ENCODE assay signal across 1 cellular context in genomic region chr11:65134240-65134951, GRCh38.
TF ChIP-seq lines count a peak whose summit lies in the region.

Gene SYVN1, minus strand, starts transcription at chr11:65134519. Its CDS starts 918 bp downstream, at chr11:65133601.

TF ChIP-seq in HepG2, 621 proteins besides CTCF, POLR2A, EP300 and RAD21 (continued from another document and continues in another):
- TF ChIP-seq ZNF143 (CRISPR knock-in tag; IDR thresholded peaks at IDR 0.05) (peak; percentile 57; the same call in 1 of the 2 replicates), CBX1 (IDR thresholded peaks at IDR 0.05; ENCODE audit: low read depth) (no peak), MNT (IDR thresholded peaks at IDR 0.05) (peak; percentile 53; the same call in 1 of the 2 replicates), TEAD3 (CRISPR knock-in tag; optimal IDR thresholded peaks at IDR 0.05; ENCODE audit: borderline replicate concordance) (peak; percentile 43), SPEN (CRISPR knock-in tag; IDR thresholded peaks at IDR 0.05; ENCODE audit: low read depth) (peak; percentile 91), SIX1 (CRISPR knock-in tag; IDR thresholded peaks at IDR 0.05; ENCODE audit: borderline replicate concordance) (peak; percentile 14; the same call in 1 of the 2 replicates), ZNF605 (CRISPR knock-in tag; IDR thresholded peaks at IDR 0.05) (peak; percentile 31; the same call in 1 of the 2 replicates), RCOR2 (CRISPR knock-in tag; IDR thresholded peaks at IDR 0.05) (no peak), NKX3-1 (CRISPR knock-in tag; IDR thresholded peaks at IDR 0.05) (peak; percentile 63), CHD2 (IDR thresholded peaks at IDR 0.05; ENCODE audit: low read depth, low read length) (0 out of 2 replicates have a peak, but pooled peaks have one; percentile 58), ZNF879 (CRISPR knock-in tag; IDR thresholded peaks at IDR 0.05) (no peak), ZNF30 (CRISPR knock-in tag; IDR thresholded peaks at IDR 0.05) (no peak), ZNF34 (CRISPR knock-in tag; IDR thresholded peaks at IDR 0.05; ENCODE audit: borderline replicate concordance) (no peak), ZNF766 (CRISPR knock-in tag; IDR thresholded peaks at IDR 0.05; ENCODE audit: borderline replicate concordance) (peak; percentile 72; the same call in 1 of the 2 replicates), CAMTA2 (CRISPR knock-in tag; IDR thresholded peaks at IDR 0.05; ENCODE audit: borderline replicate concordance) (no peak), ADNP (CRISPR knock-in tag; IDR thresholded peaks at IDR 0.05) (no peak), MTA1 (CRISPR knock-in tag; IDR thresholded peaks at IDR 0.05; ENCODE audit: borderline replicate concordance) (no peak), ZNF382 (CRISPR knock-in tag; IDR thresholded peaks at IDR 0.05; ENCODE audit: borderline replicate concordance) (no peak), MAZ (IDR thresholded peaks at IDR 0.05; ENCODE audit: borderline replicate concordance, low read depth, low read length) (peak; percentile 90; the same call in 1 of the 2 replicates), MAZ (CRISPR knock-in tag; IDR thresholded peaks at IDR 0.05; ENCODE audit: low read depth) (peak; percentile 88), ZC3H4 (CRISPR knock-in tag; IDR thresholded peaks at IDR 0.05; ENCODE audit: borderline replicate concordance) (no peak), ZNF337 (CRISPR knock-in tag; IDR thresholded peaks at IDR 0.05; ENCODE audit: borderline replicate concordance, low read depth) (no peak), TP53 (CRISPR knock-in tag; conservative IDR thresholded peaks at IDR 0.05) (no peak), ZNF383 (CRISPR knock-in tag; IDR thresholded peaks at IDR 0.05; ENCODE audit: borderline replicate concordance) (no peak), PRDM15 (CRISPR knock-in tag; IDR thresholded peaks at IDR 0.05) (peak; percentile 25; the same call in 1 of the 2 replicates), HHEX (CRISPR knock-in tag; IDR thresholded peaks at IDR 0.05) (no peak), ZSCAN21 (CRISPR knock-in tag; IDR thresholded peaks at IDR 0.05; ENCODE audit: borderline replicate concordance) (no peak; the same call in 1 of the 2 replicates)
- TF ChIP-seq, protein P1, sequence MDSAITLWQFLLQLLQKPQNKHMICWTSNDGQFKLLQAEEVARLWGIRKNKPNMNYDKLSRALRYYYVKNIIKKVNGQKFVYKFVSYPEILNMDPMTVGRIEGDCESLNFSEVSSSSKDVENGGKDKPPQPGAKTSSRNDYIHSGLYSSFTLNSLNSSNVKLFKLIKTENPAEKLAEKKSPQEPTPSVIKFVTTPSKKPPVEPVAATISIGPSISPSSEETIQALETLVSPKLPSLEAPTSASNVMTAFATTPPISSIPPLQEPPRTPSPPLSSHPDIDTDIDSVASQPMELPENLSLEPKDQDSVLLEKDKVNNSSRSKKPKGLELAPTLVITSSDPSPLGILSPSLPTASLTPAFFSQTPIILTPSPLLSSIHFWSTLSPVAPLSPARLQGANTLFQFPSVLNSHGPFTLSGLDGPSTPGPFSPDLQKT (CRISPR knock-in tag; IDR thresholded peaks at IDR 0.05; ENCODE audit: borderline replicate concordance), result 0 out of 2 replicates have a peak, but pooled peaks have one; percentile 70
- TF ChIP-seq, protein P2, sequence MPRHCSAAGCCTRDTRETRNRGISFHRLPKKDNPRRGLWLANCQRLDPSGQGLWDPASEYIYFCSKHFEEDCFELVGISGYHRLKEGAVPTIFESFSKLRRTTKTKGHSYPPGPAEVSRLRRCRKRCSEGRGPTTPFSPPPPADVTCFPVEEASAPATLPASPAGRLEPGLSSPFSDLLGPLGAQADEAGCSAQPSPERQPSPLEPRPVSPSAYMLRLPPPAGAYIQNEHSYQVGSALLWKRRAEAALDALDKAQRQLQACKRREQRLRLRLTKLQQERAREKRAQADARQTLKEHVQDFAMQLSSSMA (CRISPR knock-in tag; IDR thresholded peaks at IDR 0.05), result peak; percentile 46; the same call in 1 of the 2 replicates
- TF ChIP-seq, protein P3, sequence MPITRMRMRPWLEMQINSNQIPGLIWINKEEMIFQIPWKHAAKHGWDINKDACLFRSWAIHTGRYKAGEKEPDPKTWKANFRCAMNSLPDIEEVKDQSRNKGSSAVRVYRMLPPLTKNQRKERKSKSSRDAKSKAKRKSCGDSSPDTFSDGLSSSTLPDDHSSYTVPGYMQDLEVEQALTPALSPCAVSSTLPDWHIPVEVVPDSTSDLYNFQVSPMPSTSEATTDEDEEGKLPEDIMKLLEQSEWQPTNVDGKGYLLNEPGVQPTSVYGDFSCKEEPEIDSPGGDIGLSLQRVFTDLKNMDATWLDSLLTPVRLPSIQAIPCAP (CRISPR knock-in tag; IDR thresholded peaks at IDR 0.05; ENCODE audit: low read depth), result 0 out of 2 replicates have a peak, but pooled peaks have one; percentile 17
- TF ChIP-seq, protein P4, sequence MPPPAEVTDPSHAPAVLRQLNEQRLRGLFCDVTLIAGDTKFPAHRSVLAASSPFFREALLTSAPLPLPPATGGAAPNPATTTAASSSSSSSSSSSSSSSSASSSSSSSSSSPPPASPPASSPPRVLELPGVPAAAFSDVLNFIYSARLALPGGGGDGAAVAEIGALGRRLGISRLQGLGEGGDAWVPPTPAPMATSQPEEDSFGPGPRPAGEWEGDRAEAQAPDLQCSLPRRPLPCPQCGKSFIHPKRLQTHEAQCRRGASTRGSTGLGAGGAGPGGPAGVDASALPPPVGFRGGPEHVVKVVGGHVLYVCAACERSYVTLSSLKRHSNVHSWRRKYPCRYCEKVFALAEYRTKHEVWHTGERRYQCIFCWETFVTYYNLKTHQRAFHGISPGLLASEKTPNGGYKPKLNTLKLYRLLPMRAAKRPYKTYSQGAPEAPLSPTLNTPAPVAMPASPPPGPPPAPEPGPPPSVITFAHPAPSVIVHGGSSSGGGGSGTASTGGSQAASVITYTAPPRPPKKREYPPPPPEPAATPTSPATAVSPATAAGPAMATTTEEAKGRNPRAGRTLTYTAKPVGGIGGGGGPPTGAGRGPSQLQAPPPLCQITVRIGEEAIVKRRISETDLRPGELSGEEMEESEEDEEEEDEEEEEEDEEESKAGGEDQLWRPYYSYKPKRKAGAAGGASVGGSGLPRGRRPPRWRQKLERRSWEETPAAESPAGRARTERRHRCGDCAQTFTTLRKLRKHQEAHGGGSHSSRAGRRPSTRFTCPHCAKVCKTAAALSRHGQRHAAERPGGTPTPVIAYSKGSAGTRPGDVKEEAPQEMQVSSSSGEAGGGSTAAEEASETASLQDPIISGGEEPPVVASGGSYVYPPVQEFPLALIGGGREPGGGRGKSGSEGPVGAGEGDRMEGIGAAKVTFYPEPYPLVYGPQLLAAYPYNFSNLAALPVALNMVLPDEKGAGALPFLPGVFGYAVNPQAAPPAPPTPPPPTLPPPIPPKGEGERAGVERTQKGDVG (CRISPR knock-in tag; IDR thresholded peaks at IDR 0.05; ENCODE audit: borderline replicate concordance), result no peak
- TF ChIP-seq, protein P5, sequence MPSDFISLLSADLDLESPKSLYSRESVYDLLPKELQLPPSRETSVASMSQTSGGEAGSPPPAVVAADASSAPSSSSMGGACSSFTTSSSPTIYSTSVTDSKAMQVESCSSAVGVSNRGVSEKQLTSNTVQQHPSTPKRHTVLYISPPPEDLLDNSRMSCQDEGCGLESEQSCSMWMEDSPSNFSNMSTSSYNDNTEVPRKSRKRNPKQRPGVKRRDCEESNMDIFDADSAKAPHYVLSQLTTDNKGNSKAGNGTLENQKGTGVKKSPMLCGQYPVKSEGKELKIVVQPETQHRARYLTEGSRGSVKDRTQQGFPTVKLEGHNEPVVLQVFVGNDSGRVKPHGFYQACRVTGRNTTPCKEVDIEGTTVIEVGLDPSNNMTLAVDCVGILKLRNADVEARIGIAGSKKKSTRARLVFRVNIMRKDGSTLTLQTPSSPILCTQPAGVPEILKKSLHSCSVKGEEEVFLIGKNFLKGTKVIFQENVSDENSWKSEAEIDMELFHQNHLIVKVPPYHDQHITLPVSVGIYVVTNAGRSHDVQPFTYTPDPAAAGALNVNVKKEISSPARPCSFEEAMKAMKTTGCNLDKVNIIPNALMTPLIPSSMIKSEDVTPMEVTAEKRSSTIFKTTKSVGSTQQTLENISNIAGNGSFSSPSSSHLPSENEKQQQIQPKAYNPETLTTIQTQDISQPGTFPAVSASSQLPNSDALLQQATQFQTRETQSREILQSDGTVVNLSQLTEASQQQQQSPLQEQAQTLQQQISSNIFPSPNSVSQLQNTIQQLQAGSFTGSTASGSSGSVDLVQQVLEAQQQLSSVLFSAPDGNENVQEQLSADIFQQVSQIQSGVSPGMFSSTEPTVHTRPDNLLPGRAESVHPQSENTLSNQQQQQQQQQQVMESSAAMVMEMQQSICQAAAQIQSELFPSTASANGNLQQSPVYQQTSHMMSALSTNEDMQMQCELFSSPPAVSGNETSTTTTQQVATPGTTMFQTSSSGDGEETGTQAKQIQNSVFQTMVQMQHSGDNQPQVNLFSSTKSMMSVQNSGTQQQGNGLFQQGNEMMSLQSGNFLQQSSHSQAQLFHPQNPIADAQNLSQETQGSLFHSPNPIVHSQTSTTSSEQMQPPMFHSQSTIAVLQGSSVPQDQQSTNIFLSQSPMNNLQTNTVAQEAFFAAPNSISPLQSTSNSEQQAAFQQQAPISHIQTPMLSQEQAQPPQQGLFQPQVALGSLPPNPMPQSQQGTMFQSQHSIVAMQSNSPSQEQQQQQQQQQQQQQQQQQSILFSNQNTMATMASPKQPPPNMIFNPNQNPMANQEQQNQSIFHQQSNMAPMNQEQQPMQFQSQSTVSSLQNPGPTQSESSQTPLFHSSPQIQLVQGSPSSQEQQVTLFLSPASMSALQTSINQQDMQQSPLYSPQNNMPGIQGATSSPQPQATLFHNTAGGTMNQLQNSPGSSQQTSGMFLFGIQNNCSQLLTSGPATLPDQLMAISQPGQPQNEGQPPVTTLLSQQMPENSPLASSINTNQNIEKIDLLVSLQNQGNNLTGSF (CRISPR knock-in tag; IDR thresholded peaks at IDR 0.05), result peak; percentile 55
- TF ChIP-seq, protein P6, sequence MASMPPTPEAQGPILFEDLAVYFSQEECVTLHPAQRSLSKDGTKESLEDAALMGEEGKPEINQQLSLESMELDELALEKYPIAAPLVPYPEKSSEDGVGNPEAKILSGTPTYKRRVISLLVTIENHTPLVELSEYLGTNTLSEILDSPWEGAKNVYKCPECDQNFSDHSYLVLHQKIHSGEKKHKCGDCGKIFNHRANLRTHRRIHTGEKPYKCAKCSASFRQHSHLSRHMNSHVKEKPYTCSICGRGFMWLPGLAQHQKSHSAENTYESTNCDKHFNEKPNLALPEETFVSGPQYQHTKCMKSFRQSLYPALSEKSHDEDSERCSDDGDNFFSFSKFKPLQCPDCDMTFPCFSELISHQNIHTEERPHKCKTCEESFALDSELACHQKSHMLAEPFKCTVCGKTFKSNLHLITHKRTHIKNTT (CRISPR knock-in tag; IDR thresholded peaks at IDR 0.05), result no peak
- TF ChIP-seq, protein P7, sequence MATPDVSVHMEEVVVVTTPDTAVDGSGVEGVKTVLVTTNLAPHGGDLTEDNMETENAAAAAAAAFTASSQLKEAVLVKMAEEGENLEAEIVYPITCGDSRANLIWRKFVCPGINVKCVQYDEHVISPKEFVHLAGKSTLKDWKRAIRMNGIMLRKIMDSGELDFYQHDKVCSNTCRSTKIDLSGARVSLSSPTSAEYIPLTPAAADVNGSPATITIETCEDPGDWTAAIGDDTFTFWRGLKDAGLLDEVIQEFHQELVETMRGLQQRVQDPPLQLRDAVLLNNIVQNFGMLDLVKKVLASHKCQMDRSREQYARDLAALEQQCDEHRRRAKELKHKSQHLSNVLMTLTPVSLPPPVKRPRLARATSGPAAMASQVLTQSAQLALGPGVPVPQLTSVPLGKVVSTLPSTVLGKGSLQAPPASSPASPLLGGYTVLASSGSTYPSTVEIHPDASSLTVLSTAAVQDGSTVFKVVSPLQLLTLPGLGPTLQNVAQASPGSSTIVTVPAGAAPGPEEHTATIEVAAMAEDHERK (CRISPR knock-in tag; IDR thresholded peaks at IDR 0.05; ENCODE audit: low read depth), result peak; percentile 82
- TF ChIP-seq, protein P8, sequence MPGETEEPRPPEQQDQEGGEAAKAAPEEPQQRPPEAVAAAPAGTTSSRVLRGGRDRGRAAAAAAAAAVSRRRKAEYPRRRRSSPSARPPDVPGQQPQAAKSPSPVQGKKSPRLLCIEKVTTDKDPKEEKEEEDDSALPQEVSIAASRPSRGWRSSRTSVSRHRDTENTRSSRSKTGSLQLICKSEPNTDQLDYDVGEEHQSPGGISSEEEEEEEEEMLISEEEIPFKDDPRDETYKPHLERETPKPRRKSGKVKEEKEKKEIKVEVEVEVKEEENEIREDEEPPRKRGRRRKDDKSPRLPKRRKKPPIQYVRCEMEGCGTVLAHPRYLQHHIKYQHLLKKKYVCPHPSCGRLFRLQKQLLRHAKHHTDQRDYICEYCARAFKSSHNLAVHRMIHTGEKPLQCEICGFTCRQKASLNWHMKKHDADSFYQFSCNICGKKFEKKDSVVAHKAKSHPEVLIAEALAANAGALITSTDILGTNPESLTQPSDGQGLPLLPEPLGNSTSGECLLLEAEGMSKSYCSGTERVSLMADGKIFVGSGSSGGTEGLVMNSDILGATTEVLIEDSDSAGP (CRISPR knock-in tag; IDR thresholded peaks at IDR 0.05; ENCODE audit: borderline replicate concordance), result peak; percentile 86; the same call in 1 of the 2 replicates
